Comparison of ENCODE assay signal across 8 cellular contexts in genomic region chr3:50272911-50273688, GRCh38. TPM values are rescaled to one million over a fixed set of nuclear protein-coding genes. Genes with fewer than 3 reads are reported as not detected.
A peak's percentile ranks its signal among the peaks of the same experiment; 100 is the strongest.
DNase-seq lines count a peak whose midpoint lies in the region; ATAC-seq and TF ChIP-seq lines count a peak whose summit lies in the region.

No MANE protein-coding gene starts in this region.

- peaks cover 34% of the 10 kb centered on the region for H3K4me1 Mint-ChIP-seq in activated CD8-positive, alpha-beta T cell treated with anti-CD3 and anti-CD28 coated beads, Interleukin-2, amount 10 ng/mL, durations not matched to agents 7 days and 5 days (ENCODE audit: low read depth)
- H3K4me1 Mint-ChIP-seq in memory B cell, result peaks cover 18% of the 10 kb centered on the region

- peak; percentile 95 for TF ChIP-seq CTCF in AG09319 (IDR thresholded peaks at IDR 0.05; ENCODE audit: low read depth, low read length)

- DNase-seq in AG09319 (ENCODE audit: extremely low read depth, low read depth) (no peak), NCI-H82 (lab: John Stamatoyannopoulos, UW) (peak; percentile 85), memory B cell (ENCODE audit: low spot score in 2 of 2) (peak; percentile 94 to 98)
- DNase-seq in activated CD8-positive, alpha-beta T cell treated with anti-CD3 and anti-CD28 coated beads, Interleukin-2, amount 10 ng/mL, durations not matched to agents 7 days and 5 days, result peak; percentile 93
- DNase-seq in effector CD8-positive, alpha-beta T cell (lab: John Stamatoyannopoulos, UW), result peak; percentile 81
- DNase-seq in stimulated activated CD8-positive, alpha-beta memory T cell treated with anti-CD3 and anti-CD28 coated beads, Interleukin-12 subunit alpha, Interleukin-12 subunit beta, amount 100 ng/mL, for 1 hour (ENCODE audit: low read depth), result peak; percentile 81

- peak overlapping the region; percentile 72 for H3K4me3 Mint-ChIP-seq in activated CD8-positive, alpha-beta T cell treated with anti-CD3 and anti-CD28 coated beads, Interleukin-2, amount 10 ng/mL, durations not matched to agents 7 days and 5 days
- peak overlapping the region; percentile 60 for H3K4me3 Mint-ChIP-seq in memory B cell

- H3K9me3 Mint-ChIP-seq in activated CD8-positive, alpha-beta T cell treated with anti-CD3 and anti-CD28 coated beads, Interleukin-2, amount 10 ng/mL, durations not matched to agents 7 days and 5 days (ENCODE audit: insufficient read depth), result no peaks in the 10 kb centered on the region
- H3K9me3 Mint-ChIP-seq in memory B cell, result no peaks in the 10 kb centered on the region

- H3K27me3 Mint-ChIP-seq in activated CD8-positive, alpha-beta T cell treated with anti-CD3 and anti-CD28 coated beads, Interleukin-2, amount 10 ng/mL, durations not matched to agents 7 days and 5 days (ENCODE audit: low read depth), result peaks cover 40% of the 10 kb centered on the region
- H3K27me3 Mint-ChIP-seq in memory B cell, result peaks cover 24% of the 10 kb centered on the region

- POLR2A ChIA-PET in activated CD8-positive, alpha-beta T cell treated with anti-CD3 and anti-CD28 coated beads, Interleukin-2, amount 10 ng/mL, durations not matched to agents 7 days and 5 days (lab: Charles Lee), result interaction anchor here (1.0 kb wide), 1 partner anchor 45 kb away, joined by 3 read pairs; no protein-coding TSS in a partner anchor

- peak overlapping the region; percentile 52 for H3K27ac Mint-ChIP-seq in activated CD8-positive, alpha-beta T cell treated with anti-CD3 and anti-CD28 coated beads, Interleukin-2, amount 10 ng/mL, durations not matched to agents 7 days and 5 days
- H3K27ac Mint-ChIP-seq in memory B cell, result peak overlapping the region; percentile 56

- CTCF ChIA-PET in activated CD8-positive, alpha-beta T cell treated with anti-CD3 and anti-CD28 coated beads, Interleukin-2, amount 10 ng/mL, durations not matched to agents 7 days and 5 days (lab: Charles Lee), result interaction anchor here (0.6 to 2.6 kb wide), 7 partner anchors 13 to 81 kb away, joined by 3 to 13 read pairs (median 4); partner anchors contain the start of genes GNAT1 and IFRD2

- ATAC-seq in GM18907 (IDR thresholded peaks at IDR 0.05; ENCODE audit: unreplicated experiment) (peak; percentile 81), HG03280 (IDR thresholded peaks at IDR 0.05; ENCODE audit: unreplicated experiment) (peak; percentile 82), memory B cell (ENCODE audit: low read depth) (peak; percentile 89)
- peak; percentile 90 for ATAC-seq in activated CD8-positive, alpha-beta T cell treated with anti-CD3 and anti-CD28 coated beads, Interleukin-2, amount 10 ng/mL, durations not matched to agents 7 days and 5 days

- no peaks in the 10 kb centered on the region for H3K36me3 Mint-ChIP-seq in activated CD8-positive, alpha-beta T cell treated with anti-CD3 and anti-CD28 coated beads, Interleukin-2, amount 10 ng/mL, durations not matched to agents 7 days and 5 days (ENCODE audit: low read depth)
- H3K36me3 Mint-ChIP-seq in memory B cell, result no peaks in the 10 kb centered on the region

RNA-seq across cellular contexts. Expression of gene SEMA3B, which starts 4.2 kb away (rescaled TPM):
- under 1 TPM; 0.52 to 0.84 TPM for total RNA-seq in activated CD8-positive, alpha-beta T cell treated with anti-CD3 and anti-CD28 coated beads, Interleukin-2, amount 10 ng/mL, durations not matched to agents 7 days and 5 days

RNA-seq across cellular contexts. Expression of gene LSMEM2, which starts 5.8 kb away (rescaled TPM):
- not detected for total RNA-seq in activated CD8-positive, alpha-beta T cell treated with anti-CD3 and anti-CD28 coated beads, Interleukin-2, amount 10 ng/mL, durations not matched to agents 7 days and 5 days

RNA-seq across cellular contexts. Expression of gene IFRD2, which starts 19.1 kb away (rescaled TPM):
- 10 to 100 TPM; 81.3 to 85.1 TPM for total RNA-seq in activated CD8-positive, alpha-beta T cell treated with anti-CD3 and anti-CD28 coated beads, Interleukin-2, amount 10 ng/mL, durations not matched to agents 7 days and 5 days

RNA-seq across cellular contexts. Expression of gene HYAL3, which starts 26.1 kb away (rescaled TPM):
- 10 to 100 TPM in 1 of 2 experiments, 1 to 10 TPM in 1; 9.7 to 12.7 TPM for total RNA-seq in activated CD8-positive, alpha-beta T cell treated with anti-CD3 and anti-CD28 coated beads, Interleukin-2, amount 10 ng/mL, durations not matched to agents 7 days and 5 days

RNA-seq across cellular contexts. Expression of gene NAA80, which starts 26.1 kb away (rescaled TPM):
- 10 to 100 TPM; 26.8 to 28.5 TPM for total RNA-seq in activated CD8-positive, alpha-beta T cell treated with anti-CD3 and anti-CD28 coated beads, Interleukin-2, amount 10 ng/mL, durations not matched to agents 7 days and 5 days
